Comparison of ENCODE assay signal across 12 cellular contexts in genomic region chr20:50226093-50226974, GRCh38. TPM values are rescaled to one million over a fixed set of nuclear protein-coding genes. Genes with fewer than 3 reads are reported as not detected.
A peak's percentile ranks its signal among the peaks of the same experiment; 100 is the strongest.
DNase-seq lines count a peak whose midpoint lies in the region; ATAC-seq and TF ChIP-seq lines count a peak whose summit lies in the region.
"Had no signal": no experiment of that assay in that cellular context is flagged by ENCODE, and none has a peak within 500 bp of the region (broad histone marks: within the 10 kb centered on the region; RNA-seq: fewer than 3 reads in every experiment).

No MANE protein-coding gene starts in this region.

- DNase-seq in EH (ENCODE audit: low read depth) (peak; percentile 73), NB4 (ENCODE audit: low read depth) (peak; percentile 87), esophagus muscularis mucosa (ENCODE audit: extremely low spot score) (no peak), sigmoid colon (peak; percentile 84), NCI-H1930 (lab: John Stamatoyannopoulos, UW) (no peak), anterior cingulate cortex (lab: John Stamatoyannopoulos, UW) (no peak)
- no peak for DNase-seq in CD8-positive, alpha-beta T cell
- DNase-seq: activated CD4-positive, CD25-positive, alpha-beta regulatory T cell treated with anti-CD3 and anti-CD28 coated beads, Interleukin-2, amount 50 U/mL, for 72 hours; erythroblast; NCI-H187 had no signal

- H3K9me3 ChIP-seq in esophagus muscularis mucosa (peaks cover 0 to 5% (median 0%) of the 10 kb centered on the region in 4 donors), sigmoid colon (no peaks in the 10 kb centered on the region)
- no peaks in the 10 kb centered on the region for H3K9me3 ChIP-seq in CD8-positive, alpha-beta T cell (ENCODE audit: low read length)

- TF ChIP-seq CTCF in NB4 (IDR thresholded peaks at IDR 0.05; ENCODE audit: low read depth, low read length) (no peak), esophagus muscularis mucosa (IDR thresholded peaks at IDR 0.05) (no peak), sigmoid colon (IDR thresholded peaks at IDR 0.05) (peak in 1 of 4 experiments; percentile 6)
- TF ChIP-seq CTCF in CD8-positive, alpha-beta T cell (IDR thresholded peaks at IDR 0.05), result no peak

- H3K36me3 ChIP-seq in esophagus muscularis mucosa, result no peaks in the 10 kb centered on the region
- no peaks in the 10 kb centered on the region for H3K36me3 ChIP-seq in sigmoid colon
- no peaks in the 10 kb centered on the region for H3K36me3 ChIP-seq in CD8-positive, alpha-beta T cell (ENCODE audit: insufficient read depth, low read length)

- WGBS in esophagus muscularis mucosa, result 66% methylated on average over 13 of the region's 13 CpGs
- 68 to 77% methylated on average over 13 of the region's 13 CpGs for WGBS in sigmoid colon, 2 donors

- CTCF ChIA-PET in CD8-positive, alpha-beta T cell (lab: Charles Lee), result no interaction called here

- H3K27ac ChIP-seq in esophagus muscularis mucosa (replicated peaks in 1 of 4) (peak overlapping the region; percentile 81 to 88 (median 84)), sigmoid colon (peak overlapping the region; percentile 61 to 86 (median 80))
- H3K27ac ChIP-seq in CD8-positive, alpha-beta T cell (ENCODE audit: low read depth, low read length), result no peak overlapping the region
- H3K27ac ChIP-seq: parathyroid adenoma had no signal

- no peaks in the 10 kb centered on the region for H3K9me3 Mint-ChIP-seq in CD8-positive, alpha-beta T cell

- no peaks in the 10 kb centered on the region for H3K27me3 Mint-ChIP-seq in CD8-positive, alpha-beta T cell (ENCODE audit: low read depth)

- H3K27me3 ChIP-seq in esophagus muscularis mucosa, result no peaks in the 10 kb centered on the region
- H3K27me3 ChIP-seq in sigmoid colon, result no peaks in the 10 kb centered on the region
- no peaks in the 10 kb centered on the region for H3K27me3 ChIP-seq in CD8-positive, alpha-beta T cell (ENCODE audit: insufficient read depth, low read length)

- TF ChIP-seq POLR2A in NB4 (IDR thresholded peaks at IDR 0.05; ENCODE audit: extremely low read depth, insufficient read length) (no peak), esophagus muscularis mucosa (IDR thresholded peaks at IDR 0.05; ENCODE audit: low read depth) (no peak), sigmoid colon (IDR thresholded peaks at IDR 0.05) (no peak)

- H3K36me3 Mint-ChIP-seq in CD8-positive, alpha-beta T cell, result no peaks in the 10 kb centered on the region

- no peak overlapping the region for H3K4me3 Mint-ChIP-seq in CD8-positive, alpha-beta T cell

- intact Hi-C loops in esophagus muscularis mucosa (cut with DNase I), result no loop called here
- intact Hi-C loops in sigmoid colon (cut with DNase I), result loop anchor here (5.0 kb wide), 1 partner anchor 66 kb away; no protein-coding TSS in a partner anchor
- intact Hi-C loops in CD8-positive, alpha-beta T cell (cut with DNase I, micrococcal nuclease), result no loop called here

- H3K27ac Mint-ChIP-seq in CD8-positive, alpha-beta T cell, result no peak overlapping the region

- POLR2A ChIA-PET in CD8-positive, alpha-beta T cell (lab: Charles Lee), result no interaction called here

- H3K4me1 ChIP-seq in esophagus muscularis mucosa, result peaks cover 26 to 44% (median 34%) of the 10 kb centered on the region in 4 donors
- peaks cover 0 to 34% (median 24%) of the 10 kb centered on the region in 4 donors for H3K4me1 ChIP-seq in sigmoid colon
- H3K4me1 ChIP-seq in CD8-positive, alpha-beta T cell (ENCODE audit: insufficient read depth, low read length), result no peaks in the 10 kb centered on the region
- H3K4me1 ChIP-seq: parathyroid adenoma had no signal

- TF ChIP-seq EP300 in esophagus muscularis mucosa (IDR thresholded peaks at IDR 0.05) (no peak), sigmoid colon (IDR thresholded peaks at IDR 0.05) (no peak)

- H3K4me3 ChIP-seq in NB4 (ENCODE audit: low read depth, low read length) (no peak overlapping the region), esophagus muscularis mucosa (no peak overlapping the region), sigmoid colon (no peak overlapping the region)
- H3K4me3 ChIP-seq in CD8-positive, alpha-beta T cell (ENCODE audit: low read depth, low read length), result no peak overlapping the region

- no peaks in the 10 kb centered on the region for H3K4me1 Mint-ChIP-seq in CD8-positive, alpha-beta T cell (ENCODE audit: low read depth)

- ATAC-seq in HG03039 (IDR thresholded peaks at IDR 0.05; ENCODE audit: unreplicated experiment), result no peak
- ATAC-seq in CD8-positive, alpha-beta T cell, result no peak

RNA-seq across cellular contexts. Expression of gene CEBPB, which starts 35.7 kb away (rescaled TPM):
- total RNA-seq in esophagus muscularis mucosa (100 to 1,000 TPM; 105 to 195 (median 144) TPM), sigmoid colon (100 to 1,000 TPM in 2 of 4 donors, 10 to 100 TPM in 2; 53.2 to 173 (median 93.6) TPM)
- polyA plus RNA-seq in sigmoid colon, result 10 to 100 TPM in 2 of 3 donors, 1 to 10 TPM in 1; 6.9 to 17.4 (median 12.2) TPM
- total RNA-seq in CD8-positive, alpha-beta T cell, result 10 to 100 TPM; 37.2 to 37.6 TPM

Comparison
In these comparisons a context has a peak if more than half of its experiments do, and no peak if none do; other contexts are left out.
1. DNase-seq: peak in EH (single experiment), NB4 (single experiment) and sigmoid colon (single experiment); none in esophagus muscularis mucosa (single experiment), NCI-H1930 (0 of 2), anterior cingulate cortex (0 of 58) and CD8-positive, alpha-beta T cell (0 of 7).